ENCODE assay signal across 10 cellular contexts in genomic region chr9:117706421-117707150, GRCh38. TPM values are rescaled to one million over a fixed set of nuclear protein-coding genes. Genes with fewer than 3 reads are reported as not detected.
DNase-seq lines count a peak whose midpoint lies in the region; ATAC-seq, FAIRE-seq and TF ChIP-seq lines count a peak whose summit lies in the region.
"Had no signal": no experiment of that assay in that cellular context is flagged by ENCODE, and none has a peak within 500 bp of the region (broad histone marks: within the 10 kb centered on the region; RNA-seq: fewer than 3 reads in every experiment).

No MANE protein-coding gene starts in this region.

- in situ Hi-C loops in GM23248 (cut with MboI): no loop called here

- H2AFZ ChIP-seq in GM23248: no peak overlapping the region

- TF ChIP-seq CTCF in fibroblast of mammary gland (conservative IDR thresholded peaks at IDR 0.05; ENCODE audit: control insufficient read depth, insufficient read depth, low read depth, low read length) (no peak), sigmoid colon (IDR thresholded peaks at IDR 0.05) (no peak)

- DNase-seq in GM23248 (peak; percentile 33), NCI-H345 treated with DMSO at 0.1 percent for 48 hours (lab: John Stamatoyannopoulos, UW; ENCODE audit: unreplicated experiment) (peak; percentile 14), fibroblast of mammary gland (ENCODE audit: low read depth) (peak; percentile 7), sigmoid colon (no peak), urothelium cell line (ENCODE audit: low spot score) (no peak), inferior parietal cortex (ENCODE audit: extremely low spot score) (no peak)
- DNase-seq: activated CD8-positive, alpha-beta memory T cell treated with anti-CD3 and anti-CD28 coated beads, Interleukin-2, amount 10 ng/mL, durations not matched to agents 7 days and 5 days had no signal

- H3K4me1 ChIP-seq in GM23248 (ENCODE audit: insufficient read depth): peaks cover 24% of the 10 kb centered on the region
- peaks cover 0 to 12% (median 0%) of the 10 kb centered on the region in 4 donors for H3K4me1 ChIP-seq in sigmoid colon
- H3K4me1 ChIP-seq: prostate gland had no signal

- no peaks in the 10 kb centered on the region for H3K9me2 ChIP-seq in GM23248 (ENCODE audit: insufficient read depth)

- 0 out of 2 replicates have a peak overlapping the region, but pooled peaks have one; percentile 3 for H3K27ac ChIP-seq in GM23248
- H3K27ac ChIP-seq in sigmoid colon: peak overlapping the region in 1 of 4 donors; percentile 23
- H3K27ac ChIP-seq: prostate gland had no signal

- no peaks in the 10 kb centered on the region for H3K79me2 ChIP-seq in GM23248 (ENCODE audit: insufficient read depth)

- WGBS in GM23248 (ENCODE audit: low coverage in 1 of 2, low lambda C conversion rate in 2 of 2, missing lambda C conversion rate in 2 of 2), 2 experiments: 73 to 74% methylated on average over 5 of the region's 5 CpGs
- 24 to 52% methylated on average over 5 of the region's 5 CpGs for WGBS in sigmoid colon, 2 donors

- TF ChIP-seq POLR2A in sigmoid colon (IDR thresholded peaks at IDR 0.05): no peak

- peaks cover 22% of the 10 kb centered on the region for H3F3A ChIP-seq in GM23248 (ENCODE audit: insufficient read depth)

- no peaks in the 10 kb centered on the region for H4K20me1 ChIP-seq in GM23248 (ENCODE audit: insufficient read depth)

- H3K9ac ChIP-seq in GM23248: no peak overlapping the region

- TF ChIP-seq EP300 in sigmoid colon (IDR thresholded peaks at IDR 0.05): no peak

- no peak for ATAC-seq in GM21423 (IDR thresholded peaks at IDR 0.05; ENCODE audit: unreplicated experiment)
- ATAC-seq in GM21723 (IDR thresholded peaks at IDR 0.05; ENCODE audit: unreplicated experiment): no peak
- ATAC-seq: activated CD8-positive, alpha-beta memory T cell treated with anti-CD3 and anti-CD28 coated beads, Interleukin-2, amount 10 ng/mL, durations not matched to agents 7 days and 5 days had no signal

- intact Hi-C loops in sigmoid colon (cut with DNase I): no loop called here

- peaks cover 5% of the 10 kb centered on the region; the same call in 1 of the 2 replicates for H3K36me3 ChIP-seq in GM23248 (ENCODE audit: low read depth)
- peaks cover 0 to 5% (median 0%) of the 10 kb centered on the region in 4 donors for H3K36me3 ChIP-seq in sigmoid colon
- H3K36me3 ChIP-seq: prostate gland had no signal

- H3K27me3 ChIP-seq in GM23248 (replicated peaks; ENCODE audit: insufficient read depth): no peaks in the 10 kb centered on the region
- no peaks in the 10 kb centered on the region for H3K27me3 ChIP-seq in sigmoid colon

- FAIRE-seq in urothelium cell line (lab: Jason Lieb, UNC): no peak

- H3K4me2 ChIP-seq in GM23248 (ENCODE audit: unreplicated experiment): peak overlapping the region; percentile 61

- peak overlapping the region; percentile 38; the same call in 1 of the 2 replicates for H3K4me3 ChIP-seq in GM23248
- H3K4me3 ChIP-seq in fibroblast of mammary gland (ENCODE audit: control insufficient read depth, low read depth, low read length): no peak overlapping the region
- peak overlapping the region in 3 of 4 donors; percentile 4 to 47 (median 44) for H3K4me3 ChIP-seq in sigmoid colon
- H3K4me3 ChIP-seq: prostate gland had no signal

- H3K9me3 ChIP-seq in GM23248 (ENCODE audit: low read depth): no peaks in the 10 kb centered on the region
- no peaks in the 10 kb centered on the region for H3K9me3 ChIP-seq in sigmoid colon
- H3K9me3 ChIP-seq: prostate gland had no signal

RNA-seq across cellular contexts. Expression of gene TLR4, which starts 2.4 kb away (rescaled TPM):
- 11.9 and 13.8 TPM in 2 replicates for total RNA-seq in GM23248 (2014; rRNA removed; shearing (Covaris generic))
- polyA plus RNA-seq in GM23248 (2016; fragmentation: Nextera tagmentation; extraction: Ambion mirVana): 5.1 TPM in 2 replicates
- 10 to 100 TPM; 10.5 to 24.6 (median 15.3) TPM for total RNA-seq in sigmoid colon
- polyA plus RNA-seq in sigmoid colon: 1 to 10 TPM; 4.0 to 7.2 (median 4.2) TPM
- total RNA-seq: activated CD8-positive, alpha-beta memory T cell treated with anti-CD3 and anti-CD28 coated beads, Interleukin-2, amount 10 ng/mL, durations not matched to agents 7 days and 5 days had no signal

Comparison
In these comparisons a context has a peak if more than half of its experiments do, and no peak if none do; other contexts are left out.
1. DNase-seq: peak in GM23248 (single experiment), NCI-H345 treated with DMSO at 0.1 percent for 48 hours (single experiment) and fibroblast of mammary gland (single experiment); none in sigmoid colon (single experiment), urothelium cell line (single experiment) and inferior parietal cortex (single experiment).